ENCODE assay signal across 1 cellular context in the genomic region with DNA sequence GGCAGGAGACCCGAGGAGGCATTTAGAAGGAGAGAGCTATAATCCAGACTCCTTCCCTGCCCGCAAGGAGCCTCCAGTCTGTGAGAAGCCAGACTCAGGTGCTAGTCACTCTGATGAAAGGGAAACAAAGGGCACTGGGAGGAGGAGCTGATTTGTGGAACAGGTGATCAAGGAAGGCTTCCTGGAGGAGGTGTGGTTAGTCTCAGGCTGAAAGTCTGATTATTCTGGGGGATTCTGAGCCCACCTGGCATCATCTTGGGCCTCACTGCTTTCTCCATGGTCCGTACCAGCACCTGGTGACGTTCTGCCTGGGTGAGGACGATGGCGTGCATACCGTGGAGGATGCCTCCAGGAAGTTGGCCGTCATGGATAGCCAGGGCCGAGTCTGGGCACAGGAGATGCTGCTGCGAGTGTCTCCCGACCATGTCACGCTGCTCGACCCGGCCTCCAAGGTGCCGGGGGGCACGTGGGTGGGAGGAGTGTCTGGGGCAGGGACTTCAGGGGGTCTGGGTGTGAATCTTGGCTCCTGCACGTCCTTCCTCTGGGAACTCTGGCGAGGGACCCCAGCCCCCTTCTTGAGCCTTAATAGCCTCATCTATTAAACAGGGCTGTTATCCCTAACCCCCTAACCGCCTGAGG.
A peak's percentile ranks its signal among the peaks of the same experiment; 100 is the strongest.
TF ChIP-seq lines count a peak whose summit lies in the region.

No MANE protein-coding gene starts in this region.

TF ChIP-seq in K562, 482 proteins besides CTCF, POLR2A, EP300 and RAD21:
- TF ChIP-seq CREB1 (IDR thresholded peaks at IDR 0.05) (no peak), CREB1 (CRISPR knock-in tag; IDR thresholded peaks at IDR 0.05) (0 out of 2 replicates have a peak, but pooled peaks have one; percentile 9), XRCC5 (IDR thresholded peaks at IDR 0.05; ENCODE audit: low read depth, low read length) (0 out of 2 replicates have a peak, but pooled peaks have one; percentile 52), ZFP36 (IDR thresholded peaks at IDR 0.05; ENCODE audit: low read depth, low read length, partially characterized antibody) (peak; percentile 99), MTF1 (CRISPR knock-in tag; IDR thresholded peaks at IDR 0.05; ENCODE audit: borderline replicate concordance) (no peak), ZNF436 (CRISPR knock-in tag; IDR thresholded peaks at IDR 0.05) (peak; percentile 86; the same call in 1 of the 2 replicates), SMARCA5 (IDR thresholded peaks at IDR 0.05) (peak; percentile 95), ZC3H11A (IDR thresholded peaks at IDR 0.05; ENCODE audit: low read depth, low read length) (no peak), BCOR (IDR thresholded peaks at IDR 0.05) (peak; percentile 93), KDM1A (IDR thresholded peaks at IDR 0.05) (peak; percentile 58 to 70; a peak in 3 of 4 replicates), HNRNPK (IDR thresholded peaks at IDR 0.05; ENCODE audit: low read depth, low read length, poor library complexity, severe bottlenecking) (no peak), ETV1 (tag; conservative IDR thresholded peaks at IDR 0.05; ENCODE audit: low read depth) (no peak), KAT7 (CRISPR knock-in tag; IDR thresholded peaks at IDR 0.05; ENCODE audit: borderline replicate concordance) (no peak; the same call in 1 of the 2 replicates), EZH2 (IDR thresholded peaks at IDR 0.05; ENCODE audit: borderline replicate concordance, low read depth, low read length) (no peak), SUPT5H (IDR thresholded peaks at IDR 0.05) (no peak), PHF20 (IDR thresholded peaks at IDR 0.05; ENCODE audit: partially characterized antibody) (peak; percentile 20), ILF3 (IDR thresholded peaks at IDR 0.05; ENCODE audit: borderline replicate concordance) (no peak), ZNF165 (CRISPR knock-in tag; IDR thresholded peaks at IDR 0.05; ENCODE audit: borderline replicate concordance) (0 out of 2 replicates have a peak, but pooled peaks have one; percentile 7), JUN (IDR thresholded peaks at IDR 0.05; ENCODE audit: borderline replicate concordance, low read depth, low read length) (no peak), JUN (CRISPR knock-in tag; IDR thresholded peaks at IDR 0.05; ENCODE audit: borderline replicate concordance) (0 out of 2 replicates have a peak, but pooled peaks have one; percentile 37), ZNF316 (IDR thresholded peaks at IDR 0.05) (peak; percentile 50), NFIC (IDR thresholded peaks at IDR 0.05) (no peak), CHD4 (IDR thresholded peaks at IDR 0.05; ENCODE audit: insufficient read depth, insufficient replicate concordance, low read depth, low read length, poor library complexity, severe bottlenecking) (peak; percentile 11), SMAD2 (IDR thresholded peaks at IDR 0.05; ENCODE audit: low read depth, low read length) (no peak), FOXK1 (CRISPR knock-in tag; IDR thresholded peaks at IDR 0.05; ENCODE audit: borderline replicate concordance) (0 out of 2 replicates have a peak, but pooled peaks have one; percentile 12), HDAC2 (IDR thresholded peaks at IDR 0.05) (peak; percentile 30), RCOR1 (IDR thresholded peaks at IDR 0.05; ENCODE audit: borderline replicate concordance in 1 of 2, low read depth in 2 of 2, low read length in 2 of 2) (peak in 1 of 2 experiments; percentile 76; a peak in 2 of 4 replicates), SMC3 (conservative IDR thresholded peaks at IDR 0.05; ENCODE audit: insufficient read depth, low read depth, low read length) (no peak), HDGF (IDR thresholded peaks at IDR 0.05) (peak; percentile 77; the same call in 1 of the 2 replicates), ZNF589 (CRISPR knock-in tag; IDR thresholded peaks at IDR 0.05; ENCODE audit: low read depth) (no peak), PRPF4 (IDR thresholded peaks at IDR 0.05; ENCODE audit: insufficient read depth, low read depth, low read length, poor library complexity, severe bottlenecking) (no peak), HLTF (IDR thresholded peaks at IDR 0.05) (no peak), CBX3 (IDR thresholded peaks at IDR 0.05; ENCODE audit: borderline replicate concordance in 1 of 2, low read length in 2 of 2) (peak in 1 of 2 experiments; percentile 48; a peak in 1 of 3 replicates), PTBP1 (IDR thresholded peaks at IDR 0.05; ENCODE audit: low read depth, low read length) (peak; percentile 73; the same call in 1 of the 2 replicates), TBL1XR1 (IDR thresholded peaks at IDR 0.05; ENCODE audit: low read length in 2 of 2) (no peak), SP2 (IDR thresholded peaks at IDR 0.05; ENCODE audit: extremely low read depth, low read depth, low read length, poor library complexity, severe bottlenecking) (no peak), RBM25 (IDR thresholded peaks at IDR 0.05; ENCODE audit: low read depth, low read length, severe bottlenecking) (peak; percentile 89)
- TF ChIP-seq, protein P1, sequence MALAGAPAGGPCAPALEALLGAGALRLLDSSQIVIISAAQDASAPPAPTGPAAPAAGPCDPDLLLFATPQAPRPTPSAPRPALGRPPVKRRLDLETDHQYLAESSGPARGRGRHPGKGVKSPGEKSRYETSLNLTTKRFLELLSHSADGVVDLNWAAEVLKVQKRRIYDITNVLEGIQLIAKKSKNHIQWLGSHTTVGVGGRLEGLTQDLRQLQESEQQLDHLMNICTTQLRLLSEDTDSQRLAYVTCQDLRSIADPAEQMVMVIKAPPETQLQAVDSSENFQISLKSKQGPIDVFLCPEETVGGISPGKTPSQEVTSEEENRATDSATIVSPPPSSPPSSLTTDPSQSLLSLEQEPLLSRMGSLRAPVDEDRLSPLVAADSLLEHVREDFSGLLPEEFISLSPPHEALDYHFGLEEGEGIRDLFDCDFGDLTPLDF (CRISPR knock-in tag; IDR thresholded peaks at IDR 0.05), result no peak
- TF ChIP-seq, protein P2, sequence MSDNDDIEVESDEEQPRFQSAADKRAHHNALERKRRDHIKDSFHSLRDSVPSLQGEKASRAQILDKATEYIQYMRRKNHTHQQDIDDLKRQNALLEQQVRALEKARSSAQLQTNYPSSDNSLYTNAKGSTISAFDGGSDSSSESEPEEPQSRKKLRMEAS (CRISPR knock-in tag; IDR thresholded peaks at IDR 0.05), result 0 out of 2 replicates have a peak, but pooled peaks have one; percentile 25
- TF ChIP-seq, protein P3, sequence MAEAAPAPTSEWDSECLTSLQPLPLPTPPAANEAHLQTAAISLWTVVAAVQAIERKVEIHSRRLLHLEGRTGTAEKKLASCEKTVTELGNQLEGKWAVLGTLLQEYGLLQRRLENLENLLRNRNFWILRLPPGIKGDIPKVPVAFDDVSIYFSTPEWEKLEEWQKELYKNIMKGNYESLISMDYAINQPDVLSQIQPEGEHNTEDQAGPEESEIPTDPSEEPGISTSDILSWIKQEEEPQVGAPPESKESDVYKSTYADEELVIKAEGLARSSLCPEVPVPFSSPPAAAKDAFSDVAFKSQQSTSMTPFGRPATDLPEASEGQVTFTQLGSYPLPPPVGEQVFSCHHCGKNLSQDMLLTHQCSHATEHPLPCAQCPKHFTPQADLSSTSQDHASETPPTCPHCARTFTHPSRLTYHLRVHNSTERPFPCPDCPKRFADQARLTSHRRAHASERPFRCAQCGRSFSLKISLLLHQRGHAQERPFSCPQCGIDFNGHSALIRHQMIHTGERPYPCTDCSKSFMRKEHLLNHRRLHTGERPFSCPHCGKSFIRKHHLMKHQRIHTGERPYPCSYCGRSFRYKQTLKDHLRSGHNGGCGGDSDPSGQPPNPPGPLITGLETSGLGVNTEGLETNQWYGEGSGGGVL (CRISPR knock-in tag; IDR thresholded peaks at IDR 0.05), result no peak
- TF ChIP-seq, protein P4, sequence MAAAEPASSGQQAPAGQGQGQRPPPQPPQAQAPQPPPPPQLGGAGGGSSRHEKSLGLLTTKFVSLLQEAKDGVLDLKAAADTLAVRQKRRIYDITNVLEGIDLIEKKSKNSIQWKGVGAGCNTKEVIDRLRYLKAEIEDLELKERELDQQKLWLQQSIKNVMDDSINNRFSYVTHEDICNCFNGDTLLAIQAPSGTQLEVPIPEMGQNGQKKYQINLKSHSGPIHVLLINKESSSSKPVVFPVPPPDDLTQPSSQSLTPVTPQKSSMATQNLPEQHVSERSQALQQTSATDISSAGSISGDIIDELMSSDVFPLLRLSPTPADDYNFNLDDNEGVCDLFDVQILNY (CRISPR knock-in tag; IDR thresholded peaks at IDR 0.05), result 0 out of 2 replicates have a peak, but pooled peaks have one; percentile 14
